ENCODE assay signal across 9 cellular contexts in genomic region chr11:120546312-120547205, GRCh38. TPM values are rescaled to one million over a fixed set of nuclear protein-coding genes. Genes with fewer than 3 reads are reported as not detected.
A peak's percentile ranks its signal among the peaks of the same experiment; 100 is the strongest.
DNase-seq lines count a peak whose midpoint lies in the region; ATAC-seq and TF ChIP-seq lines count a peak whose summit lies in the region.
"Had no signal": no experiment of that assay in that cellular context is flagged by ENCODE, and none has a peak within 500 bp of the region (broad histone marks: within the 10 kb centered on the region; RNA-seq: fewer than 3 reads in every experiment).

No MANE protein-coding gene starts in this region.

- H3K4me1 ChIP-seq in SJSA1 (replicated peaks): no peaks in the 10 kb centered on the region

- no peak for TF ChIP-seq CTCF in fibroblast of the aortic adventitia (IDR thresholded peaks at IDR 0.05; ENCODE audit: insufficient read depth, low read length)

- no peaks in the 10 kb centered on the region for H3K27me3 ChIP-seq in SJSA1 (replicated peaks)

- ATAC-seq in HG02798 (IDR thresholded peaks at IDR 0.05; ENCODE audit: poor library complexity, unreplicated experiment): no peak
- ATAC-seq in GM21529 (IDR thresholded peaks at IDR 0.05; ENCODE audit: unreplicated experiment): no peak

- H3K9me3 ChIP-seq in SJSA1 (replicated peaks): no peaks in the 10 kb centered on the region

- DNase-seq in EL (peak; percentile 98), SJSA1 (ENCODE audit: low read depth in 1 of 2, low spot score in 2 of 2) (peak; percentile 14 to 48), fibroblast of the aortic adventitia (ENCODE audit: low read depth) (peak; percentile 88), renal cortical epithelial cell (ENCODE audit: low read depth) (peak; percentile 91), NCI-H2227 treated with DMSO at 0.1 percent for 48 hours (lab: John Stamatoyannopoulos, UW) (no peak)
- no peak for DNase-seq in effector CD8-positive, alpha-beta T cell (lab: John Stamatoyannopoulos, UW)
- DNase-seq: MM.1S had no signal

- H3K4me3 ChIP-seq in SJSA1 (no peak overlapping the region), fibroblast of the aortic adventitia (ENCODE audit: low read depth, low read length) (no peak overlapping the region)

- no peaks in the 10 kb centered on the region for H3K36me3 ChIP-seq in SJSA1

- H3K27ac ChIP-seq in SJSA1: no peak overlapping the region

RNA-seq across cellular contexts. Expression of gene GRIK4, which starts 35.0 kb away (rescaled TPM):
- total RNA-seq in SJSA1 (2014; rRNA removed; shearing (Covaris generic)): not detected in 2 replicates
- total RNA-seq in fibroblast of the aortic adventitia (ENCODE audit: low replicate concordance): not detected in 2 replicates
- under 0.01 TPM in 1 of 2 replicates, not detected in the other for total RNA-seq in renal cortical epithelial cell

Comparison
In these comparisons a context has a peak if more than half of its experiments do, and no peak if none do; other contexts are left out.
1. DNase-seq: peak in EL (single experiment), SJSA1 (2 of 2), fibroblast of the aortic adventitia (single experiment) and renal cortical epithelial cell (single experiment); none in NCI-H2227 treated with DMSO at 0.1 percent for 48 hours (single experiment) and effector CD8-positive, alpha-beta T cell (single experiment).